Comparison of ENCODE assay signal across 1 cellular context in genomic region chr4:156774422-156774821, GRCh38.
TF ChIP-seq lines count a peak whose summit lies in the region.

No MANE protein-coding gene starts in this region.

TF ChIP-seq in GM23338, 12 proteins besides CTCF, POLR2A, EP300 and RAD21 (continued from another document):
- TF ChIP-seq ZNF462 (CRISPR knock-in tag; IDR thresholded peaks at IDR 0.05) (no peak), EZH2 (IDR thresholded peaks at IDR 0.05; ENCODE audit: low read depth, unreplicated experiment) (no peak), STAT1 (IDR thresholded peaks at IDR 0.05; ENCODE audit: unreplicated experiment) (no peak), ZNF114 (CRISPR knock-in tag; IDR thresholded peaks at IDR 0.05) (no peak), ETS1 (IDR thresholded peaks at IDR 0.05) (no peak), CREB1 (CRISPR knock-in tag; IDR thresholded peaks at IDR 0.05; ENCODE audit: low read depth) (no peak), REST (IDR thresholded peaks at IDR 0.05; ENCODE audit: unreplicated experiment) (no peak), NANOG (IDR thresholded peaks at IDR 0.05; ENCODE audit: borderline replicate concordance) (no peak), EZH2phosphoT487 (IDR thresholded peaks at IDR 0.05; ENCODE audit: unreplicated experiment) (no peak), JUNB (IDR thresholded peaks at IDR 0.05; ENCODE audit: unreplicated experiment) (no peak), ZNF331 (CRISPR knock-in tag; IDR thresholded peaks at IDR 0.05; ENCODE audit: low read depth) (no peak)
